Comparison of ENCODE assay signal across 8 cellular contexts in the genomic region with DNA sequence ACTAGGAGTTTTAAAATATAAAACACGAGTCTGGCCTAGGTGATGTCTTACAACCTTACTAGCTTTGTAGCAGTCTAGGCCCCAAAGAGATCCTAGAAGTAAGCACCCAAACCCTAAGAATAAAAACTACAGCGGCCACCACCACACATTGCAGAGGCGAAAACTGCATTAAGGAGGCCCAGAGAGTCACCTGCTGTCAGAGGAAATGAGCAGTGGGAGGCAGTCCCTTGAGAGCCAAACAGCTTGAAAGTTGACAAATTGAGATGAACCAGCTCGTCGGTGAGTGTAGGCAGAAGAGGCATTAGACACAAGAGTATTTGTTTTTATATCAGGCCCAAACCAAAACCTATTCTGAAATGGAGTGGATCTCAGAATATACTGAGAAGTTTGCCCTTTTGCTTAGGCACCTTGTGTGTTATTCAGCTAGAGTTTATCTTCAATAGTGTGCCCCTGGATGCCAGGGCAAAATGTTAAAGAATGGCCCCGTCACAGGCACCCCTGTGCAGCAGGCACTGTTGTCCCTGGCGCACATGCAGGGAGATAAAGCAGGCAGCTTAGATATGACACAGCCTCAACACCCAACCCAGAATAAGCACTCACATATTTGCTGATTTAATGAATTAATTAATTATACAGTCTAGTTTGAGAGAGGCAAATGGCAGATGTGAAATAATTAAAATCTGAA. TPM values are rescaled to one million over a fixed set of nuclear protein-coding genes. Genes with fewer than 3 reads are reported as not detected.
A peak's percentile ranks its signal among the peaks of the same experiment; 100 is the strongest.
DNase-seq lines count a peak whose midpoint lies in the region; ATAC-seq and TF ChIP-seq lines count a peak whose summit lies in the region.

No MANE protein-coding gene starts in this region.

- DNase-seq in coronary artery (ENCODE audit: low spot score) (peak; percentile 40), sciatic nerve (ENCODE audit: low spot score) (no peak), SW 1271 (lab: John Stamatoyannopoulos, UW) (no peak)

- H3K27ac ChIP-seq in coronary artery = peak overlapping the region; percentile 93 to 94

- intact Hi-C loops in sciatic nerve (cut with DNase I) = no loop called here

- peak; percentile 34 for ATAC-seq in GM18907 (IDR thresholded peaks at IDR 0.05; ENCODE audit: unreplicated experiment)
- ATAC-seq in HG03432 (IDR thresholded peaks at IDR 0.05; ENCODE audit: unreplicated experiment) = peak; percentile 39
- ATAC-seq in sciatic nerve = peak; percentile 3
- no peak for ATAC-seq in HG03095 (IDR thresholded peaks at IDR 0.05; ENCODE audit: unreplicated experiment)
- no peak for ATAC-seq in GM21381 (IDR thresholded peaks at IDR 0.05; ENCODE audit: unreplicated experiment)
- no peak for ATAC-seq in HG03571 (IDR thresholded peaks at IDR 0.05; ENCODE audit: unreplicated experiment)

- H3K4me3 ChIP-seq in coronary artery = peak overlapping the region; percentile 75

- no peak for TF ChIP-seq CTCF in coronary artery (IDR thresholded peaks at IDR 0.05)

RNA-seq across cellular contexts. Expression of gene TTC7B, which starts 56.7 kb away (rescaled TPM):
- total RNA-seq in sciatic nerve = 41.4 TPM

Comparison
In these comparisons a context has a peak if more than half of its experiments do, and no peak if none do; other contexts are left out.
1. ATAC-seq: peak in GM18907 (single experiment), HG03432 (single experiment) and sciatic nerve (single experiment); none in HG03095 (single experiment), GM21381 (single experiment) and HG03571 (single experiment).